In the genomic region with DNA sequence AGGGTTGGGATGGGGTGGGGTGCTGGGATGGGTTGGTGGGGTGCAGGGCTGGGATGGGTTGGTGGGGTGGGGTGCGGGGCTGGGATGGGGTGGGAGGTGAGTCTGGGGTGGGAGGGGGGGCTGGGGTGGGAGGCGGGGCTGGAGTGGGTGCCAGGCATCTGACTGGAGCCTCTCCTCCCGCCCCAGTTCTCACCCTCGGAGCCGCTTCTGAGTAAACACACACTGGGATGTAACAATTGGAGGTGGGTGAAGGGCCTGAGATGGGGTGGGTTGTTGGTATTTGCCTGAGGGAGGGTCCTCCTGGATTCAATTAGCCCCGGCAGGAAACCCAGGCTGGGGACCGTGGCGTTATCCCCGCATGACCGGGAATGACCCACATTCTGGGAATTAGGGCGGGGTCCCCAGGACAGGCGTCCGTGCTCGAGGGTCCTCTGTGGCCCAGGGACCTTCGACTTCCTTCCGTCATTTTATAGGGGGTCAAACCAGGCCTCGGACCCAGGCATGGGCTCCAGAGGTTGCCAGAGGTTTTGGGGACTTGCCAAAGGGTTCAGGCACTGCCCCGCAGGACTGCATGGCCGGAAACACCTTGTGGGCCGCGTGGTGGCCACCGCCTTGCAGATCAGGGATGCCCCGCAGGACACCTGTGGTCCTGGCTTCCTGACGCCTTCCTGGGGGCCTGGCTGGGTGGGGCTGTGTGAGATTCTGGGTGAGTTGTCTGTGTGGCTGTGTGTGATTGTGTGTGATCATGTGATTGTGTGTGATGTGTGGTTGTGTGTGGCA, we compare ENCODE assay signal across 36 cellular contexts. TPM values are rescaled to one million over a fixed set of nuclear protein-coding genes. Genes with fewer than 3 reads are reported as not detected.
DNase-seq lines count a peak whose midpoint lies in the region; ATAC-seq and TF ChIP-seq lines count a peak whose summit lies in the region.
"Had no signal": no experiment of that assay in that cellular context is flagged by ENCODE, and none has a peak within 500 bp of the region (broad histone marks: within the 10 kb centered on the region; RNA-seq: fewer than 3 reads in every experiment).

No MANE protein-coding gene starts in this region.

- no peaks in the 10 kb centered on the region for H4K20me1 ChIP-seq in IMR-90 (ENCODE audit: insufficient read depth, low read length)

- H3K27ac ChIP-seq in IMR-90 (ENCODE audit: insufficient read depth, low read length) (no peak overlapping the region), neuronal stem cell (replicated peaks; ENCODE audit: low read length) (no peak overlapping the region)
- H3K27ac ChIP-seq: adrenal gland, body of pancreas, left lung, ovary, Peyer's patch, suprapubic skin, upper lobe of left lung, VCaP had no signal

- no peak overlapping the region for H3K4ac ChIP-seq in IMR-90 (ENCODE audit: low read depth, low read length)
- no peak overlapping the region for H3K4ac ChIP-seq in neuronal stem cell (ENCODE audit: low read length)

- no peak overlapping the region for H3K18ac ChIP-seq in IMR-90 (ENCODE audit: low read depth, low read length)
- H3K18ac ChIP-seq in neuronal stem cell (ENCODE audit: low read length) = peak overlapping the region; percentile 83

- H2AK9ac ChIP-seq in IMR-90 (replicated peaks; ENCODE audit: low read depth, low read length, poor library complexity) = no peak overlapping the region

- DNase-seq in NCI-H146 (lab: John Stamatoyannopoulos, UW) = peak; percentile 24
- DNase-seq in NCI-H146 treated with DMSO at 0.1 percent for 48 hours (lab: John Stamatoyannopoulos, UW; ENCODE audit: unreplicated experiment) = no peak
- DNase-seq in IMR-90 = no peak
- DNase-seq in neuronal stem cell (ENCODE audit: low spot score) = no peak
- DNase-seq in activated naive CD4-positive, alpha-beta T cell (lab: John Stamatoyannopoulos, UW) = no peak
- DNase-seq: 8988T; activated CD4-positive, alpha-beta T cell treated with anti-CD3 and anti-CD28 coated beads for 36 hours; activated CD8-positive, alpha-beta T cell treated with anti-CD3 and anti-CD28 coated beads, Interleukin-2, amount 10 ng/mL, durations not matched to agents 7 days and 5 days; activated naive CD4-positive, alpha-beta T cell treated with anti-CD3 and anti-CD28 coated beads, Interleukin-2, amount 10 ng/mL, durations not matched to agents 7 days and 5 days; adrenal gland; body of pancreas; CD4-positive, alpha-beta T cell; dermis blood vessel endothelial cell; endodermal cell; glutamatergic neuron; islet precursor cell; KBM-7; NCI-H1092 treated with DMSO at 0.1 percent for 48 hours; NCI-H187 treated with DMSO at 0.1 percent for 48 hours; NCI-H526 treated with DMSO at 0.1 percent for 48 hours; nephron progenitor cell; ovary; Peyer's patch; SIG-M5; small intestine; stimulated activated naive B cell treated with anti-CD40 and anti-IgM and Interleukin-4, amounts not matched to agents 10 μg/mL and 1 μg/mL and 100 μg/mL, for 72 hours; SW 1271; upper lobe of left lung had no signal

- H2BK15ac ChIP-seq in IMR-90 (ENCODE audit: low read depth, low read length) (no peak overlapping the region), neuronal stem cell (ENCODE audit: low read length) (peak overlapping the region; percentile 9)

- no peaks in the 10 kb centered on the region for H3K36me3 ChIP-seq in IMR-90 (ENCODE audit: control insufficient read depth, insufficient read depth, low read length)
- H3K36me3 ChIP-seq in neuronal stem cell (replicated peaks in 1 of 2; ENCODE audit: control insufficient read depth in 2 of 2, insufficient read depth in 2 of 2, low read length in 2 of 2) = no peaks in the 10 kb centered on the region
- H3K36me3 ChIP-seq: adrenal gland, left lung, ovary, Peyer's patch, suprapubic skin, upper lobe of left lung had no signal

- H2AK5ac ChIP-seq in IMR-90 (ENCODE audit: low read depth, low read length) = no peak overlapping the region
- H2AK5ac ChIP-seq in neuronal stem cell (ENCODE audit: low read depth, low read length) = no peak overlapping the region

- no peak for TF ChIP-seq RAD21 in IMR-90 (IDR thresholded peaks at IDR 0.05; ENCODE audit: low read length)

- H2BK12ac ChIP-seq in neuronal stem cell (ENCODE audit: low read length) = peak overlapping the region; percentile 16

- H4K91ac ChIP-seq in IMR-90 (ENCODE audit: insufficient read depth, low read depth, low read length) = no peak overlapping the region
- no peak overlapping the region for H4K91ac ChIP-seq in neuronal stem cell (ENCODE audit: low read depth, low read length, poor library complexity)

- no peak overlapping the region for H2BK20ac ChIP-seq in IMR-90 (ENCODE audit: low read depth, low read length)

- in situ Hi-C loops in IMR-90 (cut with MboI; ENCODE audit: low sequenced_read_pairs) = no loop called here

- CTCF ChIA-PET in IMR-90 (lab: Yijun Ruan, JAX) = no interaction called here

- H2AFZ ChIP-seq in IMR-90 (replicated peaks; ENCODE audit: low read length, poor library complexity) (no peak overlapping the region), neuronal stem cell (ENCODE audit: low read length) (no peak overlapping the region)

- H2BK5ac ChIP-seq in IMR-90 (ENCODE audit: low read depth, low read length, poor library complexity, severe bottlenecking) (peak overlapping the region; percentile 7), neuronal stem cell (ENCODE audit: low read length) (peak overlapping the region; percentile 48)

- POLR2A ChIA-PET in IMR-90 (lab: Charles Lee; ENCODE audit: unreplicated experiment) = no interaction called here

- dilution Hi-C loops in IMR-90 (cut with HindIII; ENCODE audit: low sequenced_read_pairs, unreplicated experiment) = no loop called here

- H3K56ac ChIP-seq in IMR-90 (ENCODE audit: extremely low read depth, insufficient read depth, low read length) = no peak overlapping the region

- no peak overlapping the region for H3K4me3 ChIP-seq in IMR-90 (ENCODE audit: insufficient read depth, low read depth, low read length)
- no peak overlapping the region for H3K4me3 ChIP-seq in neuronal stem cell (ENCODE audit: low read length in 2 of 2)
- H3K4me3 ChIP-seq: adrenal gland, body of pancreas, left lung, ovary, Peyer's patch, suprapubic skin, upper lobe of left lung had no signal

- H2BK120ac ChIP-seq in IMR-90 (ENCODE audit: low read depth, low read length) (no peak overlapping the region), neuronal stem cell (ENCODE audit: low read depth, low read length) (peak overlapping the region; percentile 22)

- no peaks in the 10 kb centered on the region for H3K79me1 ChIP-seq in IMR-90 (ENCODE audit: low read depth in 1 of 2, low read length in 2 of 2)
- no peaks in the 10 kb centered on the region for H3K79me1 ChIP-seq in neuronal stem cell (ENCODE audit: low read depth, low read length)

- no peak overlapping the region for H3K14ac ChIP-seq in IMR-90 (replicated peaks; ENCODE audit: low read depth, low read length)
- H3K14ac ChIP-seq in neuronal stem cell (ENCODE audit: low read length) = no peak overlapping the region

- H3K4me1 ChIP-seq in IMR-90 (ENCODE audit: control insufficient read depth, insufficient read depth, low read length) = no peaks in the 10 kb centered on the region
- peaks cover 0 to 2% of the 10 kb centered on the region in 2 donors for H3K4me1 ChIP-seq in neuronal stem cell (ENCODE audit: control insufficient read depth in 2 of 2, insufficient read depth in 1 of 2, low read depth in 1 of 2, low read length in 2 of 2)
- H3K4me1 ChIP-seq: adrenal gland, body of pancreas, left lung, Peyer's patch, upper lobe of left lung had no signal

- no peak for TF ChIP-seq CTCF in IMR-90 (conservative IDR thresholded peaks at IDR 0.05; ENCODE audit: low read depth, low read length)

- H3K9ac ChIP-seq in IMR-90 (ENCODE audit: low read depth, low read length) = no peak overlapping the region
- H3K9ac ChIP-seq in neuronal stem cell (ENCODE audit: low read depth, low read length, poor library complexity) = no peak overlapping the region

- H3K27me3 ChIP-seq in IMR-90 (ENCODE audit: control insufficient read depth, insufficient read depth, low read length) (peaks cover 33% of the 10 kb centered on the region), neuronal stem cell (ENCODE audit: control insufficient read depth in 3 of 3, insufficient read depth in 3 of 3, low read depth in 1 of 3, low read length in 3 of 3) (peaks cover 0 to 16% (median 3%) of the 10 kb centered on the region in 3 experiments)
- H3K27me3 ChIP-seq: ovary had no signal

- H4K8ac ChIP-seq in IMR-90 (ENCODE audit: low read depth in 2 of 2, low read length in 2 of 2) (no peak overlapping the region), neuronal stem cell (ENCODE audit: low read depth, low read length) (no peak overlapping the region)

- H3K9me3 ChIP-seq in IMR-90 (ENCODE audit: control insufficient read depth, insufficient read depth, low read length) (no peaks in the 10 kb centered on the region), neuronal stem cell (replicated peaks in 1 of 2; ENCODE audit: control insufficient read depth in 2 of 2, insufficient read depth in 1 of 2, low read depth in 1 of 2, low read length in 2 of 2) (no peaks in the 10 kb centered on the region)
- H3K9me3 ChIP-seq: adrenal gland, body of pancreas, left lung, ovary, Peyer's patch, suprapubic skin, upper lobe of left lung had no signal

- no peak overlapping the region for H4K5ac ChIP-seq in IMR-90 (ENCODE audit: low read depth, low read length)

- 0 out of 2 replicates have a peak, but pooled peaks cover 2% of the 10 kb centered on the region for H3K9me1 ChIP-seq in IMR-90 (ENCODE audit: insufficient read depth, low read length)

- H3K4me2 ChIP-seq in IMR-90 (ENCODE audit: low read depth, low read length) (no peak overlapping the region), neuronal stem cell (ENCODE audit: insufficient read depth, low read length, poor library complexity, severe bottlenecking) (no peak overlapping the region)

- no peak for TF ChIP-seq POLR2A in IMR-90 (IDR thresholded peaks at IDR 0.05; ENCODE audit: low read depth, low read length)

- H3K23ac ChIP-seq in IMR-90 (ENCODE audit: low read depth, low read length) (no peak overlapping the region), neuronal stem cell (ENCODE audit: low read depth, low read length, poor library complexity) (no peak overlapping the region)

- WGBS in IMR-90 (ENCODE audit: extremely low coverage in 2 of 2, insufficient read length in 1 of 2), 2 experiments = 65% methylated on average over 7 of the region's 24 CpGs; no CpG with 5 or more reads in 1 of the 2 experiments
- WGBS in neuronal stem cell (ENCODE audit: extremely low coverage in 2 of 2, insufficient read length in 2 of 2, insufficient replicate concordance in 1 of 2), 2 donors = no CpG with 5 or more reads among the region's 24 CpGs

- ATAC-seq in IMR-90 (ENCODE audit: low read depth) (no peak), GM21360 (IDR thresholded peaks at IDR 0.05; ENCODE audit: unreplicated experiment) (no peak)
- ATAC-seq: activated CD4-positive, alpha-beta T cell treated with anti-CD3 and anti-CD28 coated beads for 36 hours; activated CD8-positive, alpha-beta T cell treated with anti-CD3 and anti-CD28 coated beads, Interleukin-2, amount 10 ng/mL, durations not matched to agents 7 days and 5 days; left lung; stimulated activated naive B cell treated with anti-CD40 and anti-IgM and Interleukin-4, amounts not matched to agents 10 μg/mL and 1 μg/mL and 100 μg/mL, for 72 hours had no signal

- intact Hi-C loops in IMR-90 (cut with micrococcal nuclease) = no loop called here

- no TSS peak for BruUV-seq in IMR-90 (replicated peaks; lab: Mats Ljungman, UMichigan)

RNA-seq across cellular contexts. Expression of a gene that starts 1.4 kb away (rescaled TPM):
- total RNA-seq in IMR-90 (2012; rRNA removed) = not detected in 2 replicates
- polyA plus RNA-seq in IMR-90 (2012; rRNA removed) = not detected in 2 replicates
- not detected in 2 replicates for polyA plus RNA-seq in IMR-90 (2012; cell fraction: cytosol; rRNA removed)
- 0.07 and 0.09 TPM in 2 replicates for polyA plus RNA-seq in IMR-90 (2012; cell fraction: nucleus; rRNA removed; ENCODE audit: low replicate concordance)
- polyA plus RNA-seq in neuronal stem cell (2013, experiment 1 of 2) = 0.04 TPM
- 0.03 TPM for polyA plus RNA-seq in neuronal stem cell (2013, experiment 2 of 2)
- total RNA-seq: activated CD4-positive, alpha-beta T cell treated with anti-CD3 and anti-CD28 coated beads for 36 hours; activated CD8-positive, alpha-beta T cell treated with anti-CD3 and anti-CD28 coated beads, Interleukin-2, amount 10 ng/mL, durations not matched to agents 7 days and 5 days; body of pancreas; CD4-positive, alpha-beta T cell; Daoy; esophagus mucosa; fibroblast of villous mesenchyme; left lung; M059J; suprapubic skin had no signal

RNA-seq across cellular contexts. Expression of a gene that starts 33.0 kb away (rescaled TPM):
- 3.4 and 4.2 TPM in 2 replicates for total RNA-seq in IMR-90 (2012; rRNA removed)
- polyA plus RNA-seq in IMR-90 (2012; rRNA removed) = 45.7 and 52.0 TPM in 2 replicates
- 25.9 and 36.5 TPM in 2 replicates for polyA plus RNA-seq in IMR-90 (2012; cell fraction: cytosol; rRNA removed)
- polyA plus RNA-seq in IMR-90 (2012; cell fraction: nucleus; rRNA removed; ENCODE audit: low replicate concordance) = 327 and 736 TPM in 2 replicates
- polyA plus RNA-seq in neuronal stem cell (2013, experiment 1 of 2) = 32.8 TPM
- polyA plus RNA-seq in neuronal stem cell (2013, experiment 2 of 2) = 31.5 TPM

RNA-seq across cellular contexts. Expression of a gene that starts 33.1 kb away (rescaled TPM):
- total RNA-seq in IMR-90 (2012; rRNA removed) = 145 and 200 TPM in 2 replicates
- 544 and 708 TPM in 2 replicates for polyA plus RNA-seq in IMR-90 (2012; rRNA removed)
- 747 and 763 TPM in 2 replicates for polyA plus RNA-seq in IMR-90 (2012; cell fraction: cytosol; rRNA removed)
- 274 and 317 TPM in 2 replicates for polyA plus RNA-seq in IMR-90 (2012; cell fraction: nucleus; rRNA removed; ENCODE audit: low replicate concordance)
- 368 TPM for polyA plus RNA-seq in neuronal stem cell (2013, experiment 1 of 2)
- polyA plus RNA-seq in neuronal stem cell (2013, experiment 2 of 2) = 371 TPM

RNA-seq across cellular contexts. Expression of a gene that starts 53.5 kb away (rescaled TPM):
- total RNA-seq in IMR-90 (2012; rRNA removed) = not detected in 2 replicates
- polyA plus RNA-seq in IMR-90 (2012; rRNA removed) = not detected in 2 replicates
- 0.03 TPM in 1 of 2 replicates, not detected in the other for polyA plus RNA-seq in IMR-90 (2012; cell fraction: cytosol; rRNA removed)
- not detected in 2 replicates for polyA plus RNA-seq in IMR-90 (2012; cell fraction: nucleus; rRNA removed; ENCODE audit: low replicate concordance)
- polyA plus RNA-seq in neuronal stem cell (2013, experiment 1 of 2) = 0.99 TPM
- 1.1 TPM for polyA plus RNA-seq in neuronal stem cell (2013, experiment 2 of 2)
- total RNA-seq: activated CD4-positive, alpha-beta T cell treated with anti-CD3 and anti-CD28 coated beads for 36 hours; body of pancreas; dermis blood vessel endothelial cell; esophagus mucosa; fibroblast of villous mesenchyme; M059J; ovary; suprapubic skin had no signal
- polyA plus RNA-seq: adrenal gland, ovary had no signal
